8 cellular contexts compared by ENCODE assay signal in the genomic region with DNA sequence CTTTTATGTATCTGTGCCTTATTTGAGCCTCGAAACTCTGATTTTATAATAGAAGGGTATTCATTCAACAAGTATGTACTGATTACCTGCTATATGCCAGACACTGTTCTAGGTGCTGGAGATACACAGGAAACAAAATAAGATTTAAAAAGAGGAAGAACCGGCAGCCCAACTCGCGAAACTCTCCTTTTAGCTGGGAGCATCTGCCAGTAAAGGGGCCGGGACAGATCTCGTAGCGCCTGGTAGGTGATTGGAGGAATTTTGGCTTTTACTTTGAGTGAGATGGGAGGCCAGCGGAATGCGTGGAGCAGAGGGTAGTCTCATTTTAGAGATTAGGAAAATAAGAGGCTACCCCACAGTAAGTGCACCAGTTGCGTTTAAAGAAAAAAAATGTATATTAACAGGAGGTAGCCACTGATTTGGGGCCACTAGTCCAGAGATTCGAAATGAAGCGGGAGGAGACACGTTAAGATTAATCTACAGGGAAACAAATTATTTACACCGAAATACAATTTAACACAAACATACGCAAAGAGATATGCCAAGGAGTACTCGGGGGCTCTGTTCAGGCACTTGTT. TPM values are rescaled to one million over a fixed set of nuclear protein-coding genes. Genes with fewer than 3 reads are reported as not detected.
DNase-seq lines count a peak whose midpoint lies in the region; ATAC-seq, FAIRE-seq and TF ChIP-seq lines count a peak whose summit lies in the region.

No MANE protein-coding gene starts in this region.

- H3K4me3 ChIP-seq in astrocyte of the spinal cord (ENCODE audit: low read depth, low read length) (peak overlapping the region; percentile 69), prostate gland (peak overlapping the region; percentile 70 to 83)

- H3K27ac ChIP-seq in prostate gland: peak overlapping the region; percentile 89 to 90

- no peaks in the 10 kb centered on the region for H3K4me1 ChIP-seq in prostate gland (replicated peaks)

- H3K36me3 ChIP-seq in prostate gland: no peaks in the 10 kb centered on the region

- DNase-seq in COLO668 (lab: John Stamatoyannopoulos, UW; ENCODE audit: unreplicated experiment) (peak; percentile 15), GM19239 (ENCODE audit: insufficient read length, low spot score) (peak; percentile 41), RPMI8226 (peak; percentile 66), astrocyte of the spinal cord (ENCODE audit: low read depth, low spot score) (peak; percentile 44), hippocampal formation (lab: John Stamatoyannopoulos, UW) (peak; percentile 38 to 66), prostate gland (ENCODE audit: low spot score) (peak; percentile 30), KG1 (lab: John Stamatoyannopoulos, UW) (no peak)

- H3K27me3 ChIP-seq in prostate gland (replicated peaks; ENCODE audit: insufficient read depth): no peaks in the 10 kb centered on the region

- TF ChIP-seq CTCF in astrocyte of the spinal cord (IDR thresholded peaks at IDR 0.05; ENCODE audit: low read depth, low read length) (no peak), prostate gland (IDR thresholded peaks at IDR 0.05) (no peak)

- intact Hi-C loops in prostate gland (cut with DNase I): no loop called here

- peak; percentile 37 for FAIRE-seq in GM19239 (lab: Jason Lieb, UNC)

- 1% methylated on average over 16 of the region's 16 CpGs for WGBS in prostate gland

- ATAC-seq in HG03342 (IDR thresholded peaks at IDR 0.05; ENCODE audit: unreplicated experiment): peak; percentile 33

- H3K9me3 ChIP-seq in prostate gland: no peaks in the 10 kb centered on the region

- in situ Hi-C loops in astrocyte of the spinal cord (cut with HindIII; ENCODE audit: low sequenced_read_pairs): no loop called here

- TF ChIP-seq POLR2A in prostate gland (IDR thresholded peaks at IDR 0.05): no peak

RNA-seq across cellular contexts. Expression of a gene that starts 0.5 kb away (rescaled TPM):
- 10 to 100 TPM; 48.6 to 66.3 TPM for total RNA-seq in prostate gland
